In the genomic region with DNA sequence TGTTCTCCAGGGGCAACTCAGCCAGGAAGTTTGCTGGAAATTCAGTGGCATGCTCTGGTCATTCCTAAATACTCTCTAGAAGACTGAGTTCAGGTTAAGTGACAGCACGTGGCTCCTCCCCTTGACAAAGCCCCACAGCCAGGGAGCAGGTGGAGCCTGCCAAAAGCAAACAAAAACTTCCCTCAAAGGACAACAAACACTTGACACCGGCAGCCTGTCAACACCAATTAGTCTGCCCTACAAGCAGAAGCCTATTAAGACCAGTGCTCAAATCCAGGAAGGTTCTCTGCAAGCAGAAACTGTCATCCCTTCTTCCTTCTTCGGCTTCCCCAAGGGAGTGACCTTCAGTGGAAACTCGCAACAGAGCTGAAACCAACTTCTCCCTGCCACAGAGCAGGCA, we compare ENCODE assay signal across 10 cellular contexts. TPM values are rescaled to one million over a fixed set of nuclear protein-coding genes. Genes with fewer than 3 reads are reported as not detected.
DNase-seq lines count a peak whose midpoint lies in the region; ATAC-seq and TF ChIP-seq lines count a peak whose summit lies in the region.
"Had no signal": no experiment of that assay in that cellular context is flagged by ENCODE, and none has a peak within 500 bp of the region (broad histone marks: within the 10 kb centered on the region; RNA-seq: fewer than 3 reads in every experiment).

No MANE protein-coding gene starts in this region.

- H3K9me3 ChIP-seq in neural progenitor cell (ENCODE audit: low read depth) = no peaks in the 10 kb centered on the region

- H3F3A ChIP-seq in neural progenitor cell (ENCODE audit: low read depth) = peaks cover 33% of the 10 kb centered on the region

- no peak for ATAC-seq in activated T-helper 17 cell treated with anti-CD3 and anti-CD28 coated beads, Interleukin-2, amount 50 U/mL, for 72 hours (replicated peaks)
- ATAC-seq in GM18861 (IDR thresholded peaks at IDR 0.05; ENCODE audit: unreplicated experiment) = no peak
- ATAC-seq: stimulated activated naive B cell treated with anti-CD40 and anti-IgM and Interleukin-4, amounts not matched to agents 10 μg/mL and 1 μg/mL and 100 μg/mL, for 72 hours had no signal

- peaks cover 8% of the 10 kb centered on the region for H3K27me3 Mint-ChIP-seq in neural progenitor cell (ENCODE audit: insufficient read depth, low read depth)
- H3K27me3 Mint-ChIP-seq in activated T-helper 17 cell treated with anti-CD3 and anti-CD28 coated beads, Interleukin-2, amount 50 U/mL, for 72 hours = peaks cover 10% of the 10 kb centered on the region

- H3K36me3 Mint-ChIP-seq in neural progenitor cell = peaks cover 15% of the 10 kb centered on the region
- H3K36me3 Mint-ChIP-seq in activated T-helper 17 cell treated with anti-CD3 and anti-CD28 coated beads, Interleukin-2, amount 50 U/mL, for 72 hours (ENCODE audit: low read depth) = no peaks in the 10 kb centered on the region
- H3K36me3 Mint-ChIP-seq: activated naive CD8-positive, alpha-beta T cell treated with anti-CD3 and anti-CD28 coated beads, Interleukin-2, amount 10 ng/mL, durations not matched to agents 7 days and 5 days had no signal

- H4K20me1 ChIP-seq in neural progenitor cell (ENCODE audit: low read depth) = peaks cover 57% of the 10 kb centered on the region

- H3K4me1 ChIP-seq in neural progenitor cell = peaks cover 33% of the 10 kb centered on the region

- H3K36me3 ChIP-seq in neural progenitor cell = peaks cover 10% of the 10 kb centered on the region

- H3K4me3 Mint-ChIP-seq in neural progenitor cell = no peak overlapping the region
- no peak overlapping the region for H3K4me3 Mint-ChIP-seq in activated T-helper 17 cell treated with anti-CD3 and anti-CD28 coated beads, Interleukin-2, amount 50 U/mL, for 72 hours
- H3K4me3 Mint-ChIP-seq: activated naive CD8-positive, alpha-beta T cell treated with anti-CD3 and anti-CD28 coated beads, Interleukin-2, amount 10 ng/mL, durations not matched to agents 7 days and 5 days; stimulated activated naive B cell treated with anti-CD40 and anti-IgM and Interleukin-4, amounts not matched to agents 10 μg/mL and 1 μg/mL and 100 μg/mL, for 72 hours had no signal

- no peak overlapping the region for H3K27ac Mint-ChIP-seq in neural progenitor cell
- H3K27ac Mint-ChIP-seq in activated T-helper 17 cell treated with anti-CD3 and anti-CD28 coated beads, Interleukin-2, amount 50 U/mL, for 72 hours = no peak overlapping the region
- H3K27ac Mint-ChIP-seq: activated naive CD8-positive, alpha-beta T cell treated with anti-CD3 and anti-CD28 coated beads, Interleukin-2, amount 10 ng/mL, durations not matched to agents 7 days and 5 days; stimulated activated naive B cell treated with anti-CD40 and anti-IgM and Interleukin-4, amounts not matched to agents 10 μg/mL and 1 μg/mL and 100 μg/mL, for 72 hours had no signal

- DNase-seq in HuH-7.5 (ENCODE audit: low spot score) (peak; percentile 74), NCI-H2196 (lab: John Stamatoyannopoulos, UW; ENCODE audit: unreplicated experiment) (peak; percentile 66), astrocyte of the hippocampus (ENCODE audit: low read depth, low spot score) (peak; percentile 37), neural progenitor cell (ENCODE audit: low spot score) (peak; percentile 85), HCEC 1CT (no peak)
- no peak for DNase-seq in activated T-cell treated with anti-CD3 and anti-CD28 coated beads, Interleukin-2, amount 50 U/mL, for 1 hour
- DNase-seq: activated naive CD8-positive, alpha-beta T cell treated with anti-CD3 and anti-CD28 coated beads, Interleukin-2, amount 10 ng/mL, durations not matched to agents 7 days and 5 days; stimulated activated naive B cell treated with anti-CD40 and anti-IgM and Interleukin-4, amounts not matched to agents 10 μg/mL and 1 μg/mL and 100 μg/mL, for 72 hours had no signal

- H3K4me2 ChIP-seq in neural progenitor cell = peak overlapping the region; percentile 26

- TF ChIP-seq CTCF in neural progenitor cell (IDR thresholded peaks at IDR 0.05) = no peak

- H3K9me3 Mint-ChIP-seq in neural progenitor cell = no peaks in the 10 kb centered on the region
- H3K9me3 Mint-ChIP-seq in activated T-helper 17 cell treated with anti-CD3 and anti-CD28 coated beads, Interleukin-2, amount 50 U/mL, for 72 hours = no peaks in the 10 kb centered on the region
- H3K9me3 Mint-ChIP-seq: activated naive CD8-positive, alpha-beta T cell treated with anti-CD3 and anti-CD28 coated beads, Interleukin-2, amount 10 ng/mL, durations not matched to agents 7 days and 5 days; stimulated activated naive B cell treated with anti-CD40 and anti-IgM and Interleukin-4, amounts not matched to agents 10 μg/mL and 1 μg/mL and 100 μg/mL, for 72 hours had no signal

- no peak overlapping the region for H3K27ac ChIP-seq in neural progenitor cell

- no peaks in the 10 kb centered on the region for H3K27me3 ChIP-seq in neural progenitor cell

- H3K9ac ChIP-seq in neural progenitor cell = no peak overlapping the region

- H3K79me2 ChIP-seq in neural progenitor cell (ENCODE audit: low read depth) = peaks cover 46% of the 10 kb centered on the region

- H3K4me3 ChIP-seq in neural progenitor cell = no peak overlapping the region

- no peak overlapping the region for H2AFZ ChIP-seq in neural progenitor cell (replicated peaks)

- peaks cover 24% of the 10 kb centered on the region for H3K4me1 Mint-ChIP-seq in neural progenitor cell
- no peaks in the 10 kb centered on the region for H3K4me1 Mint-ChIP-seq in activated T-helper 17 cell treated with anti-CD3 and anti-CD28 coated beads, Interleukin-2, amount 50 U/mL, for 72 hours

RNA-seq across cellular contexts. Expression of a gene that starts 5.0 kb away (rescaled TPM):
- total RNA-seq in neural progenitor cell (ENCODE audit: low replicate concordance) = 29.5 and 41.3 TPM in 2 replicates
- 1 to 10 TPM in 1 of 2 donors, under 1 TPM in 1; 0.54 to 1.4 TPM for total RNA-seq in activated T-helper 17 cell treated with anti-CD3 and anti-CD28 coated beads, Interleukin-2, amount 50 U/mL, for 72 hours

Comparison
In these comparisons a context has a peak if more than half of its experiments do, and no peak if none do; other contexts are left out.
1. DNase-seq: peak in HuH-7.5 (single experiment), NCI-H2196 (single experiment), astrocyte of the hippocampus (single experiment) and neural progenitor cell (single experiment); none in HCEC 1CT (single experiment) and activated T-cell treated with anti-CD3 and anti-CD28 coated beads, Interleukin-2, amount 50 U/mL, for 1 hour (single experiment).
2. RNA of a gene that starts 5.0 kb away (total RNA-seq): 29.5 to 41.3 TPM in neural progenitor cell; 0.54 to 1.4 TPM in activated T-helper 17 cell treated with anti-CD3 and anti-CD28 coated beads, Interleukin-2, amount 50 U/mL, for 72 hours; every median in the first group is over 10 times any median in the second.